Comparison of ENCODE assay signal across 14 cellular contexts in genomic region chr10:113000454-113000853, GRCh38. TPM values are rescaled to one million over a fixed set of nuclear protein-coding genes. Genes with fewer than 3 reads are reported as not detected.
DNase-seq lines count a peak whose midpoint lies in the region; ATAC-seq and TF ChIP-seq lines count a peak whose summit lies in the region.
"Had no signal": no experiment of that assay in that cellular context is flagged by ENCODE, and none has a peak within 500 bp of the region (broad histone marks: within the 10 kb centered on the region; RNA-seq: fewer than 3 reads in every experiment).

No MANE protein-coding gene starts in this region.

- DNase-seq in Right ventricle myocardium superior (no peak), cardiac septum (ENCODE audit: low spot score) (no peak), hepatocyte (ENCODE audit: low spot score) (no peak), prostate gland (ENCODE audit: low spot score) (no peak), NCI-H187 (lab: John Stamatoyannopoulos, UW) (no peak), NCI-H1105 treated with DMSO at 0.1 percent for 48 hours (lab: John Stamatoyannopoulos, UW) (no peak), OCI-M1 (lab: John Stamatoyannopoulos, UW) (no peak)
- DNase-seq: activated CD8-positive, alpha-beta T cell treated with anti-CD3 and anti-CD28 coated beads for 36 hours; SW 1271 had no signal

- 80% methylated on average over 6 of the region's 6 CpGs for WGBS in hepatocyte (ENCODE audit: low lambda C conversion rate, missing lambda C conversion rate)
- WGBS in prostate gland: 19% methylated on average over 6 of the region's 6 CpGs

- H3K9me3 ChIP-seq in hepatocyte (ENCODE audit: low read depth) (no peaks in the 10 kb centered on the region), prostate gland (no peaks in the 10 kb centered on the region)
- H3K9me3 ChIP-seq: vagina had no signal

- intact Hi-C loops in Right ventricle myocardium superior (cut with DNase I) (no loop called here), cardiac septum (cut with DNase I) (no loop called here), prostate gland (cut with DNase I) (no loop called here)

- H3K4me3 ChIP-seq in hepatocyte (no peak overlapping the region), prostate gland (no peak overlapping the region)
- H3K4me3 ChIP-seq: smooth muscle cell, vagina had no signal

- no peak for TF ChIP-seq POLR2A in prostate gland (IDR thresholded peaks at IDR 0.05)

- H2AFZ ChIP-seq in hepatocyte: no peak overlapping the region

- H3K9me2 ChIP-seq in hepatocyte (replicated peaks; ENCODE audit: insufficient read depth): no peaks in the 10 kb centered on the region

- ATAC-seq in Right ventricle myocardium superior (ENCODE audit: poor library complexity) (peak; percentile 41), HG02588 (IDR thresholded peaks at IDR 0.05; ENCODE audit: unreplicated experiment) (no peak)
- ATAC-seq: activated CD8-positive, alpha-beta T cell treated with anti-CD3 and anti-CD28 coated beads for 36 hours had no signal

- H3K4me1 ChIP-seq in hepatocyte (ENCODE audit: insufficient read depth) (peaks cover 38% of the 10 kb centered on the region), prostate gland (replicated peaks) (peaks cover 5% of the 10 kb centered on the region)

- H3K4me2 ChIP-seq in hepatocyte: peak overlapping the region; percentile 35

- H3K27ac ChIP-seq in hepatocyte: peak overlapping the region; percentile 72
- peak overlapping the region; percentile 46 to 49 for H3K27ac ChIP-seq in prostate gland
- H3K27ac ChIP-seq: C4-2B, foreskin keratinocyte, vagina had no signal

- TF ChIP-seq CTCF in hepatocyte (IDR thresholded peaks at IDR 0.05; ENCODE audit: poor library complexity) (no peak), prostate gland (IDR thresholded peaks at IDR 0.05) (no peak)

- H3K79me2 ChIP-seq in hepatocyte: peaks cover 98% of the 10 kb centered on the region

- H4K20me1 ChIP-seq in hepatocyte (ENCODE audit: insufficient read depth, poor library complexity, severe bottlenecking): peaks cover 95% of the 10 kb centered on the region

- H3K27me3 ChIP-seq in hepatocyte (no peaks in the 10 kb centered on the region), prostate gland (replicated peaks; ENCODE audit: insufficient read depth) (no peaks in the 10 kb centered on the region)
- H3K27me3 ChIP-seq: foreskin keratinocyte, vagina had no signal

- H3K36me3 ChIP-seq in hepatocyte (replicated peaks; ENCODE audit: insufficient read depth, low read depth): no peaks in the 10 kb centered on the region
- no peaks in the 10 kb centered on the region for H3K36me3 ChIP-seq in prostate gland
- H3K36me3 ChIP-seq: vagina had no signal

RNA-seq across cellular contexts. Expression of gene TCF7L2, which starts 50.4 kb away (rescaled TPM):
- total RNA-seq in Right ventricle myocardium superior (9.4 TPM), cardiac septum (11.7 TPM), hepatocyte (14.8 and 18.7 TPM in 2 replicates), prostate gland (10 to 100 TPM in 1 of 2 donors, 1 to 10 TPM in 1; 9.8 to 29.8 TPM)
- 28.8 and 34.1 TPM in 2 replicates for polyA plus RNA-seq in hepatocyte
